27 cellular contexts compared by ENCODE assay signal in genomic region chr15:60910202-60910601, GRCh38.
"Had no signal": no experiment of that assay in that cellular context is flagged by ENCODE, and none has a peak within 500 bp of the region (broad histone marks: within the 10 kb centered on the region; RNA-seq: fewer than 3 reads in every experiment).

No MANE protein-coding gene starts in this region.

- H3K4me3 ChIP-seq: stomach, suprapubic skin, testis, thoracic aorta, thyroid gland, tibial artery, tibial nerve, transverse colon, upper lobe of left lung, upper lobe of right lung, uterus, vagina had no signal

- H3K4me1 ChIP-seq: uterus had no signal

- DNase-seq: stimulated activated CD4-positive, alpha-beta T cell treated with anti-CD3 and anti-CD28 coated beads, Interleukin-2, amount 100 ng/mL, for 48 hours; stimulated activated CD4-positive, alpha-beta T cell treated with anti-CD3 and anti-CD28 coated beads, Interleukin-4, amount 100 ng/mL, for 1 hour; stimulated activated CD4-positive, alpha-beta T cell treated with anti-CD3 and anti-CD28 coated beads, Interleukin-4, amount 100 ng/mL, for 24 hours; stimulated activated CD4-positive, alpha-beta T cell treated with anti-CD3 and anti-CD28 coated beads, Interleukin-4, amount 100 ng/mL, for 4 hours; stimulated activated CD8-positive, alpha-beta memory T cell treated with anti-CD3 and anti-CD28 coated beads, Interleukin-4, amount 100 ng/mL, for 48 hours; stimulated activated naive B cell treated with anti-CD40 and anti-IgM and Interleukin-4, amounts not matched to agents 10 μg/mL and 1 μg/mL and 100 μg/mL, for 72 hours; stimulated activated naive CD4-positive, alpha-beta T cell; stimulated activated naive CD4-positive, alpha-beta T cell treated with Interleukin-2 at 50 U/mL for 16 hours; stimulated activated naive CD8-positive, alpha-beta T cell treated with anti-CD3 and anti-CD28 coated beads, Interleukin-15, amount 100 ng/mL, for 72 hours; stimulated activated naive CD8-positive, alpha-beta T cell treated with anti-CD3 and anti-CD28 coated beads, Interleukin-15, Interleukin-2, amounts not matched to agents 100 U/mL and 50 U/mL, for 24 hours; stomach; substantia nigra; testis; thyroid gland; tibial artery; transverse colon; trophoblast cell; upper lobe of left lung; upper lobe of right lung; uterus had no signal

- FAIRE-seq: urothelium cell line had no signal

- ATAC-seq: stimulated activated effector memory CD8-positive, alpha-beta T cell treated with anti-CD3 and anti-CD28 coated beads, Interleukin-12 subunit alpha, Interleukin-12 subunit beta, amount 100 ng/mL, for 72 hours; stimulated activated memory B cell treated with anti-CD40 and anti-IgM and Interleukin-4, amounts not matched to agents 10 μg/mL and 1 μg/mL and 100 μg/mL, for 72 hours; stimulated activated naive B cell treated with anti-CD40 and anti-IgM and Interleukin-4, amounts not matched to agents 10 μg/mL and 1 μg/mL and 100 μg/mL, for 72 hours; stimulated activated naive CD8-positive, alpha-beta T cell treated with anti-CD3 and anti-CD28 coated beads, Interleukin-15, amount 100 ng/mL, for 72 hours; stimulated activated naive CD8-positive, alpha-beta T cell treated with anti-CD3 and anti-CD28 coated beads, Interleukin-15, Interleukin-2, amounts not matched to agents 100 U/mL and 50 U/mL, for 24 hours; upper lobe of right lung had no signal

- H3K36me3 ChIP-seq: stomach, suprapubic skin, thoracic aorta, thyroid gland, tibial artery, tibial nerve, transverse colon, upper lobe of left lung, upper lobe of right lung, uterus, vagina had no signal

- H3K27ac ChIP-seq: stomach, suprapubic skin, testis, thoracic aorta, thyroid gland, tibial artery, tibial nerve, transverse colon, upper lobe of left lung, upper lobe of right lung, uterus, vagina had no signal

- H3K27me3 ChIP-seq: stomach, suprapubic skin, testis, thyroid gland, tibial artery, tibial nerve, transverse colon, upper lobe of left lung, upper lobe of right lung, uterus, vagina had no signal

- H3K9me3 ChIP-seq: stomach, suprapubic skin, testis, thoracic aorta, thyroid gland, tibial artery, tibial nerve, transverse colon, upper lobe of left lung, upper lobe of right lung, uterus, vagina had no signal
